Comparison of ENCODE assay signal across 24 cellular contexts in the genomic region with DNA sequence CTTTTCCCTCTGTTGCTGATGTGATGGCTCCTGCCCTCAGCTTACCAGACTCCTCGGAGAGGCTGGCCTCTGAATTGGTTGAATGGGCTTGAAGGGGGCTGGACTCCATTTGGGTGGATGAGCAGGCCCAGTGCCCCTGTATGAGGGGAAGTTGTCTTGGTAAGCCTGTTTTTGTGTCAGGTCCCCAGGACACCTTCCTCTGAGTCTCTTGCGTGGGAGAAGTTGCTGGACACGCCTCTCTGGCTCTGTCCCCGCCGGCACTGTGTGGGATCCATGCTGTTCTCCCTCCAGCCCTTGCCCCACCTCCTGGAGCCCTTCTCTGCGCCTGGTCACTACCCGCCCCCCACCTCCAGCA. TPM values are rescaled to one million over a fixed set of nuclear protein-coding genes. Genes with fewer than 3 reads are reported as not detected.
"Had no signal": no experiment of that assay in that cellular context is flagged by ENCODE, and none has a peak within 500 bp of the region (broad histone marks: within the 10 kb centered on the region; RNA-seq: fewer than 3 reads in every experiment).

No MANE protein-coding gene starts in this region.

- H3K27ac ChIP-seq: hepatocyte, ovary, prostate gland, stomach, testis, thyroid gland, transverse colon, upper lobe of left lung had no signal

- H3K4me3 ChIP-seq: hepatocyte, left ventricle myocardium inferior, lung, mucosa of descending colon, ovary, prostate gland, smooth muscle cell, stomach, testis, thyroid gland, transverse colon, upper lobe of left lung had no signal

- H3K36me3 ChIP-seq: ovary, prostate gland, thyroid gland, upper lobe of left lung had no signal

- ATAC-seq: mucosa of descending colon; naive thymus-derived CD4-positive, alpha-beta T cell; natural killer cell treated with Interleukin-12 subunit alpha and Interleukin-12 subunit beta and Interleukin-15 and Interleukin-18, amount 100 ng/mL, for 72 hours; stimulated activated naive B cell treated with anti-CD40 and anti-IgM and Interleukin-4, amounts not matched to agents 10 μg/mL and 1 μg/mL and 100 μg/mL, for 72 hours; stimulated activated naive CD8-positive, alpha-beta T cell treated with anti-CD3 and anti-CD28 coated beads, Interleukin-15, Interleukin-2, amounts not matched to agents 100 U/mL and 50 U/mL, for 24 hours had no signal

- H3K27me3 ChIP-seq: hepatocyte, ovary, stomach, testis, thyroid gland, transverse colon, upper lobe of left lung had no signal

- DNase-seq: islet precursor cell; left ventricle myocardium inferior; mesendoderm; naive thymus-derived CD4-positive, alpha-beta T cell; ovary; retina; stimulated activated CD4-positive, alpha-beta T cell treated with anti-CD3 and anti-CD28 coated beads, Interleukin-12 subunit alpha, Interleukin-12 subunit beta, amount 100 ng/mL, for 4 hours; stimulated activated CD4-positive, alpha-beta T cell treated with anti-CD3 and anti-CD28 coated beads, Interleukin-15, amount 100 ng/mL, for 24 hours; stimulated activated CD4-positive, alpha-beta T cell treated with anti-CD3 and anti-CD28 coated beads, Interleukin-2, amount 100 ng/mL, for 24 hours; stimulated activated CD4-positive, alpha-beta T cell treated with anti-CD3 and anti-CD28 coated beads, Interleukin-4, amount 100 ng/mL, for 1 hour; stimulated activated naive B cell treated with anti-CD40 and anti-IgM and Interleukin-4, amounts not matched to agents 10 μg/mL and 1 μg/mL and 100 μg/mL, for 72 hours; stimulated activated naive CD8-positive, alpha-beta T cell treated with anti-CD3 and anti-CD28 coated beads, Interleukin-15, Interleukin-2, amounts not matched to agents 100 U/mL and 50 U/mL, for 24 hours; stomach; testis; transverse colon; upper lobe of left lung had no signal

- H3K9me3 ChIP-seq: left ventricle myocardium inferior, mucosa of descending colon, ovary, prostate gland, stomach, testis, thyroid gland, transverse colon, upper lobe of left lung had no signal

- H3K4me1 ChIP-seq: prostate gland, testis, thyroid gland had no signal

RNA-seq across cellular contexts. Expression of a gene that starts 42.6 kb away (rescaled TPM):
- total RNA-seq: myocyte had no signal
